In genomic region chr10:69475433-69475830, GRCh38 we compare ENCODE assay signal across 11 cellular contexts. TPM values are rescaled to one million over a fixed set of nuclear protein-coding genes. Genes with fewer than 3 reads are reported as not detected.
DNase-seq lines count a peak whose midpoint lies in the region; ATAC-seq, FAIRE-seq and TF ChIP-seq lines count a peak whose summit lies in the region.
"Had no signal": no experiment of that assay in that cellular context is flagged by ENCODE, and none has a peak within 500 bp of the region (broad histone marks: within the 10 kb centered on the region; RNA-seq: fewer than 3 reads in every experiment).

No MANE protein-coding gene starts in this region.

- H3K36me3 Mint-ChIP-seq in glutamatergic neuron (ENCODE audit: unreplicated experiment) (no peaks in the 10 kb centered on the region), endothelial cell (ENCODE audit: low read depth, unreplicated experiment) (peaks cover 20% of the 10 kb centered on the region)
- H3K36me3 Mint-ChIP-seq in activated naive CD8-positive, alpha-beta T cell treated with anti-CD3 and anti-CD28 coated beads for 36 hours: no peaks in the 10 kb centered on the region

- TF ChIP-seq CTCF in right atrium auricular region (IDR thresholded peaks at IDR 0.05): no peak
- no peak for TF ChIP-seq CTCF in glutamatergic neuron (IDR thresholded peaks at IDR 0.05; ENCODE audit: partially characterized antibody, unreplicated experiment)
- no peak for TF ChIP-seq CTCF in endothelial cell (IDR thresholded peaks at IDR 0.05; ENCODE audit: unreplicated experiment)

- intact Hi-C loops in left ventricle myocardium superior (cut with micrococcal nuclease): no loop called here

- ATAC-seq in left ventricle myocardium superior (no peak), GM21737 (IDR thresholded peaks at IDR 0.05; ENCODE audit: unreplicated experiment) (no peak)

- no peaks in the 10 kb centered on the region for H3K27me3 ChIP-seq in right atrium auricular region

- H3K36me3 ChIP-seq in right atrium auricular region: no peaks in the 10 kb centered on the region

- H3K4me1 ChIP-seq in right atrium auricular region: peaks cover 0 to 59% of the 10 kb centered on the region in 2 donors

- peaks cover 69% of the 10 kb centered on the region for H3K4me1 Mint-ChIP-seq in glutamatergic neuron (ENCODE audit: low read depth, unreplicated experiment)
- no peaks in the 10 kb centered on the region for H3K4me1 Mint-ChIP-seq in activated naive CD8-positive, alpha-beta T cell treated with anti-CD3 and anti-CD28 coated beads for 36 hours
- H3K4me1 Mint-ChIP-seq in endothelial cell (ENCODE audit: unreplicated experiment): peaks cover 81% of the 10 kb centered on the region

- peaks cover 14% of the 10 kb centered on the region for H3K9me3 Mint-ChIP-seq in glutamatergic neuron (ENCODE audit: unreplicated experiment)
- H3K9me3 Mint-ChIP-seq in activated naive CD8-positive, alpha-beta T cell treated with anti-CD3 and anti-CD28 coated beads for 36 hours: no peaks in the 10 kb centered on the region
- no peaks in the 10 kb centered on the region for H3K9me3 Mint-ChIP-seq in endothelial cell (ENCODE audit: unreplicated experiment)
- H3K9me3 Mint-ChIP-seq: stimulated activated naive CD8-positive, alpha-beta T cell treated with anti-CD3 and anti-CD28 coated beads, Interleukin-15, Interleukin-2, amounts not matched to agents 100 ng/mL and 50 ng/mL, for 24 hours had no signal

- H3K4me3 Mint-ChIP-seq in glutamatergic neuron (ENCODE audit: unreplicated experiment) (no peak overlapping the region), endothelial cell (ENCODE audit: unreplicated experiment) (no peak overlapping the region)
- no peak overlapping the region for H3K4me3 Mint-ChIP-seq in activated naive CD8-positive, alpha-beta T cell treated with anti-CD3 and anti-CD28 coated beads for 36 hours
- H3K4me3 Mint-ChIP-seq: stimulated activated naive CD8-positive, alpha-beta T cell treated with anti-CD3 and anti-CD28 coated beads, Interleukin-15, Interleukin-2, amounts not matched to agents 100 ng/mL and 50 ng/mL, for 24 hours had no signal

- H3K27ac Mint-ChIP-seq in glutamatergic neuron (ENCODE audit: unreplicated experiment) (peak overlapping the region; percentile 22), endothelial cell (ENCODE audit: unreplicated experiment) (no peak overlapping the region)
- H3K27ac Mint-ChIP-seq in activated naive CD8-positive, alpha-beta T cell treated with anti-CD3 and anti-CD28 coated beads for 36 hours: no peak overlapping the region
- H3K27ac Mint-ChIP-seq: stimulated activated naive CD8-positive, alpha-beta T cell treated with anti-CD3 and anti-CD28 coated beads, Interleukin-15, Interleukin-2, amounts not matched to agents 100 ng/mL and 50 ng/mL, for 24 hours had no signal

- peak overlapping the region; percentile 22 to 59 for H3K27ac ChIP-seq in right atrium auricular region

- no peaks in the 10 kb centered on the region for H3K9me3 ChIP-seq in right atrium auricular region

- H3K27me3 Mint-ChIP-seq in glutamatergic neuron (ENCODE audit: unreplicated experiment) (peaks cover 10% of the 10 kb centered on the region), endothelial cell (ENCODE audit: unreplicated experiment) (peaks cover 5% of the 10 kb centered on the region)
- no peaks in the 10 kb centered on the region for H3K27me3 Mint-ChIP-seq in activated naive CD8-positive, alpha-beta T cell treated with anti-CD3 and anti-CD28 coated beads for 36 hours
- H3K27me3 Mint-ChIP-seq: stimulated activated naive CD8-positive, alpha-beta T cell treated with anti-CD3 and anti-CD28 coated beads, Interleukin-15, Interleukin-2, amounts not matched to agents 100 ng/mL and 50 ng/mL, for 24 hours had no signal

- H3K4me3 ChIP-seq in right atrium auricular region: no peak overlapping the region

- no peak for FAIRE-seq in frontal cortex (lab: Jason Lieb, UNC)

- no peak for DNase-seq in right atrium auricular region (ENCODE audit: low spot score)
- DNase-seq in left ventricle myocardium superior: no peak
- DNase-seq in glutamatergic neuron: no peak
- DNase-seq in renal cortical epithelial cell (ENCODE audit: low read depth): peak; percentile 32
- no peak for DNase-seq in activated naive CD8-positive, alpha-beta T cell treated with anti-CD3 and anti-CD28 coated beads for 36 hours
- no peak for DNase-seq in frontal cortex (ENCODE audit: low spot score in 2 of 2)
- DNase-seq in endothelial cell (ENCODE audit: low spot score): no peak
- DNase-seq: activated naive CD4-positive, alpha-beta T cell had no signal

RNA-seq across cellular contexts. Expression of gene TSPAN15, which starts 24.2 kb away (rescaled TPM):
- 1 to 10 TPM; 6.6 to 7.7 TPM for total RNA-seq in right atrium auricular region
- 8.3 TPM for total RNA-seq in left ventricle myocardium superior
- total RNA-seq in glutamatergic neuron (ENCODE audit: unreplicated experiment): 49.8 TPM
- total RNA-seq in renal cortical epithelial cell: 56.6 and 63.0 TPM in 2 replicates
- under 1 TPM; 0.60 to 0.66 TPM for total RNA-seq in activated naive CD8-positive, alpha-beta T cell treated with anti-CD3 and anti-CD28 coated beads for 36 hours
- 5.7 TPM for total RNA-seq in frontal cortex
- total RNA-seq in endothelial cell (ENCODE audit: unreplicated experiment): 195 TPM

RNA-seq across cellular contexts. Expression of gene TACR2, which starts 58.7 kb away (rescaled TPM):
- under 1 TPM; 0.24 to 0.41 TPM for total RNA-seq in right atrium auricular region
- total RNA-seq in left ventricle myocardium superior: not detected
- not detected for total RNA-seq in glutamatergic neuron (ENCODE audit: unreplicated experiment)
- 0.05 TPM in 1 of 2 replicates, not detected in the other for total RNA-seq in renal cortical epithelial cell
- not detected for total RNA-seq in activated naive CD8-positive, alpha-beta T cell treated with anti-CD3 and anti-CD28 coated beads for 36 hours
- 0.82 TPM for total RNA-seq in frontal cortex
- not detected for total RNA-seq in endothelial cell (ENCODE audit: unreplicated experiment)
- total RNA-seq: MCF 10A had no signal
